15 cellular contexts compared by ENCODE assay signal in genomic region chr1:41709873-41710272, GRCh38.
A peak's percentile ranks its signal among the peaks of the same experiment; 100 is the strongest.
DNase-seq lines count a peak whose midpoint lies in the region; ATAC-seq and TF ChIP-seq lines count a peak whose summit lies in the region.
"Had no signal": no experiment of that assay in that cellular context is flagged by ENCODE, and none has a peak within 500 bp of the region (broad histone marks: within the 10 kb centered on the region; RNA-seq: fewer than 3 reads in every experiment).

No MANE protein-coding gene starts in this region.

- H2AFZ ChIP-seq in OCI-LY3 (ENCODE audit: low read depth, low read length), result no peak overlapping the region

- intact Hi-C loops in CD14-positive monocyte (cut with micrococcal nuclease), result no loop called here
- intact Hi-C loops in dendritic cell treated with granulocyte-macrophage colony-stimulating factor and Interleukin-4, amounts not matched to agents 40 ng/mL and 50 ng/mL, for 4 days (cut with micrococcal nuclease), result no loop called here
- intact Hi-C loops in lower leg skin (cut with DNase I; ENCODE audit: low total_unique reads), result no loop called here

- TF ChIP-seq CTCF in CD14-positive monocyte (IDR thresholded peaks at IDR 0.05), result no peak
- no peak for TF ChIP-seq CTCF in OCI-LY3 (IDR thresholded peaks at IDR 0.05; ENCODE audit: low read depth, low read length)
- no peak for TF ChIP-seq CTCF in lower leg skin (IDR thresholded peaks at IDR 0.05)
- TF ChIP-seq CTCF in brain microvascular endothelial cell (IDR thresholded peaks at IDR 0.05; ENCODE audit: low read depth, low read length, missing control alignments), result no peak

- peaks cover 3 to 6% (median 4%) of the 10 kb centered on the region in 3 donors for H3K27me3 Mint-ChIP-seq in CD14-positive monocyte (ENCODE audit: low read depth in 3 of 3)
- H3K27me3 Mint-ChIP-seq in dendritic cell treated with granulocyte-macrophage colony-stimulating factor and Interleukin-4, amounts not matched to agents 40 ng/mL and 50 ng/mL, for 4 days, result peaks cover 29% of the 10 kb centered on the region
- no peaks in the 10 kb centered on the region for H3K27me3 Mint-ChIP-seq in stimulated activated naive B cell treated with anti-CD40 and anti-IgM and Interleukin-4, amounts not matched to agents 10 μg/mL and 1 μg/mL and 100 μg/mL, for 72 hours
- H3K27me3 Mint-ChIP-seq: CD8-positive, alpha-beta memory T cell had no signal

- WGBS in lower leg skin, 2 donors, result 76 to 81% methylated on average over 4 of the region's 4 CpGs

- no peak overlapping the region for H3K9ac ChIP-seq in OCI-LY3 (ENCODE audit: low read length)

- peaks cover 1 to 3% of the 10 kb centered on the region in 2 donors for H3K36me3 Mint-ChIP-seq in CD14-positive monocyte
- no peaks in the 10 kb centered on the region for H3K36me3 Mint-ChIP-seq in dendritic cell treated with granulocyte-macrophage colony-stimulating factor and Interleukin-4, amounts not matched to agents 40 ng/mL and 50 ng/mL, for 4 days (ENCODE audit: low read depth)
- peaks cover 0 to 3% of the 10 kb centered on the region in 2 donors for H3K36me3 Mint-ChIP-seq in stimulated activated naive B cell treated with anti-CD40 and anti-IgM and Interleukin-4, amounts not matched to agents 10 μg/mL and 1 μg/mL and 100 μg/mL, for 72 hours

- DNase-seq in CD14-positive monocyte (ENCODE audit: low spot score) (no peak), NCI-H1417 (lab: John Stamatoyannopoulos, UW) (no peak), lower leg skin (ENCODE audit: low spot score in 2 of 2) (no peak), brain microvascular endothelial cell (no peak), kidney tubule cell (ENCODE audit: low spot score) (no peak)
- DNase-seq in stimulated activated naive B cell treated with anti-CD40 and anti-IgM and Interleukin-4, amounts not matched to agents 10 μg/mL and 1 μg/mL and 100 μg/mL, for 72 hours, result no peak
- DNase-seq: ACHN; Caco-2; CD8-positive, alpha-beta memory T cell; GF-D8; GOT3 had no signal

- ATAC-seq in stimulated activated naive B cell treated with anti-CD40 and anti-IgM and Interleukin-4, amounts not matched to agents 10 μg/mL and 1 μg/mL and 100 μg/mL, for 72 hours (replicated peaks), result peak; percentile 39 to 59
- ATAC-seq: HepG2 had no signal

- no peak for TF ChIP-seq POLR2A in lower leg skin (IDR thresholded peaks at IDR 0.05)

- H3K36me3 ChIP-seq in OCI-LY3 (replicated peaks; ENCODE audit: low read depth, low read length), result no peaks in the 10 kb centered on the region
- no peaks in the 10 kb centered on the region for H3K36me3 ChIP-seq in brain microvascular endothelial cell (replicated peaks)
- H3K36me3 ChIP-seq: HAP-1 had no signal

- no peaks in the 10 kb centered on the region for H3K9me3 ChIP-seq in OCI-LY3 (ENCODE audit: insufficient read depth, low read length)
- H3K9me3 ChIP-seq: Caco-2, HAP-1 had no signal

- in situ Hi-C loops in brain microvascular endothelial cell (cut with HindIII; ENCODE audit: low pct_ligation_motif_present, low sequenced_read_pairs), result no loop called here

- H3K27ac ChIP-seq in OCI-LY3 (ENCODE audit: low read length), result no peak overlapping the region
- H3K27ac ChIP-seq in brain microvascular endothelial cell, result no peak overlapping the region

- H3K27ac Mint-ChIP-seq in CD14-positive monocyte, result peak overlapping the region in 6 of 7 donors; percentile 83 to 94 (median 88)
- H3K27ac Mint-ChIP-seq in dendritic cell treated with granulocyte-macrophage colony-stimulating factor and Interleukin-4, amounts not matched to agents 40 ng/mL and 50 ng/mL, for 4 days, result peak overlapping the region; percentile 65
- no peak overlapping the region for H3K27ac Mint-ChIP-seq in stimulated activated naive B cell treated with anti-CD40 and anti-IgM and Interleukin-4, amounts not matched to agents 10 μg/mL and 1 μg/mL and 100 μg/mL, for 72 hours

- peak overlapping the region; percentile 53 for H3K4me2 ChIP-seq in OCI-LY3 (ENCODE audit: low read length)

- H3K27me3 ChIP-seq in OCI-LY3 (ENCODE audit: low read depth, low read length) (no peaks in the 10 kb centered on the region), brain microvascular endothelial cell (replicated peaks) (no peaks in the 10 kb centered on the region)

- H3K4me1 Mint-ChIP-seq in CD14-positive monocyte, result peaks cover 61% of the 10 kb centered on the region
- H3K4me1 Mint-ChIP-seq in dendritic cell treated with granulocyte-macrophage colony-stimulating factor and Interleukin-4, amounts not matched to agents 40 ng/mL and 50 ng/mL, for 4 days (ENCODE audit: low read depth), result peaks cover 75% of the 10 kb centered on the region
- H3K4me1 Mint-ChIP-seq in stimulated activated naive B cell treated with anti-CD40 and anti-IgM and Interleukin-4, amounts not matched to agents 10 μg/mL and 1 μg/mL and 100 μg/mL, for 72 hours, result peaks cover 34 to 43% of the 10 kb centered on the region in 2 donors
- H3K4me1 Mint-ChIP-seq: CD8-positive, alpha-beta memory T cell had no signal

- peaks cover 29% of the 10 kb centered on the region for H3K4me1 ChIP-seq in OCI-LY3 (ENCODE audit: low read length)
- H3K4me1 ChIP-seq: Caco-2, HAP-1 had no signal

- no peak overlapping the region for H3K4me3 ChIP-seq in OCI-LY3 (ENCODE audit: low read length)
- H3K4me3 ChIP-seq in lower leg skin (ENCODE audit: low read depth, poor library complexity, severe bottlenecking), result no peak overlapping the region
- H3K4me3 ChIP-seq in brain microvascular endothelial cell (ENCODE audit: low read depth, low read length), result no peak overlapping the region
- H3K4me3 ChIP-seq: HAP-1 had no signal

- peak overlapping the region in 1 of 2 donors; percentile 76 for H3K4me3 Mint-ChIP-seq in CD14-positive monocyte
- no peak overlapping the region for H3K4me3 Mint-ChIP-seq in dendritic cell treated with granulocyte-macrophage colony-stimulating factor and Interleukin-4, amounts not matched to agents 40 ng/mL and 50 ng/mL, for 4 days
- H3K4me3 Mint-ChIP-seq in stimulated activated naive B cell treated with anti-CD40 and anti-IgM and Interleukin-4, amounts not matched to agents 10 μg/mL and 1 μg/mL and 100 μg/mL, for 72 hours, result no peak overlapping the region
- H3K4me3 Mint-ChIP-seq: CD8-positive, alpha-beta memory T cell had no signal

- H3K9me3 Mint-ChIP-seq in CD14-positive monocyte, result peaks cover 0 to 5% (median 0%) of the 10 kb centered on the region in 7 donors
- H3K9me3 Mint-ChIP-seq in dendritic cell treated with granulocyte-macrophage colony-stimulating factor and Interleukin-4, amounts not matched to agents 40 ng/mL and 50 ng/mL, for 4 days, result no peaks in the 10 kb centered on the region
- no peaks in the 10 kb centered on the region for H3K9me3 Mint-ChIP-seq in stimulated activated naive B cell treated with anti-CD40 and anti-IgM and Interleukin-4, amounts not matched to agents 10 μg/mL and 1 μg/mL and 100 μg/mL, for 72 hours

- H3K79me2 ChIP-seq in OCI-LY3 (ENCODE audit: low read length), result 0 out of 2 replicates have a peak, but pooled peaks cover 2% of the 10 kb centered on the region

- H4K20me1 ChIP-seq in OCI-LY3 (ENCODE audit: insufficient read depth, low read length), result no peaks in the 10 kb centered on the region
